Comparison of ENCODE assay signal across 2 cellular contexts in genomic region chr17:44865231-44865660, GRCh38.
TF ChIP-seq lines count a peak whose summit lies in the region.

No MANE protein-coding gene starts in this region.

TF ChIP-seq in HCT116, 20 proteins besides CTCF, POLR2A, EP300 and RAD21 (continued from another document):
- TF ChIP-seq REST (IDR thresholded peaks at IDR 0.05; ENCODE audit: low read depth) (no peak), MAX (IDR thresholded peaks at IDR 0.05) (no peak), FOSL1 (IDR thresholded peaks at IDR 0.05; ENCODE audit: low read depth) (no peak), EZH2 (IDR thresholded peaks at IDR 0.05) (no peak), TCF7L2 (IDR thresholded peaks at IDR 0.05; ENCODE audit: borderline replicate concordance, extremely low read depth, insufficient read depth, insufficient read length) (no peak)
TF ChIP-seq in HCT116: peak in this region for 0.

TF ChIP-seq in liver, 16 proteins besides CTCF, POLR2A, EP300 and RAD21 (continued from another document):
- no peak for TF ChIP-seq REST (IDR thresholded peaks at IDR 0.05)
- TF ChIP-seq NR2F2 (IDR thresholded peaks at IDR 0.05): no peak
- TF ChIP-seq FOXA2 (IDR thresholded peaks at IDR 0.05): no peak
- TF ChIP-seq GABPA (IDR thresholded peaks at IDR 0.05 in 1 of 2, conservative IDR thresholded peaks at IDR 0.05 in 1 of 2): no peak
- TF ChIP-seq FOXA1 (IDR thresholded peaks at IDR 0.05): no peak
- TF ChIP-seq RXRA (IDR thresholded peaks at IDR 0.05): no peak
- TF ChIP-seq HNF4A (conservative IDR thresholded peaks at IDR 0.05): no peak
- TF ChIP-seq EGR1 (IDR thresholded peaks at IDR 0.05; ENCODE audit: low read depth in 2 of 2): no peak
TF ChIP-seq in liver: peak in this region for 0.
